Comparison of ENCODE assay signal across 10 cellular contexts in genomic region chr3:187166750-187167149, GRCh38. TPM values are rescaled to one million over a fixed set of nuclear protein-coding genes. Genes with fewer than 3 reads are reported as not detected.
"Had no signal": no experiment of that assay in that cellular context is flagged by ENCODE, and none has a peak within 500 bp of the region (broad histone marks: within the 10 kb centered on the region; RNA-seq: fewer than 3 reads in every experiment).

No MANE protein-coding gene starts in this region.

- H3K9me3 ChIP-seq: HAP-1 had no signal

- H3K36me3 ChIP-seq: HAP-1 had no signal

- ATAC-seq: HCT116 had no signal

- DNase-seq: GM23248, H7, HFFc6, IMR-90, KBM-7 had no signal

- H2AFZ ChIP-seq: GM23248 had no signal

- FAIRE-seq: HTR-8/SVneo had no signal

- H3K9me3 Mint-ChIP-seq: HFFc6 had no signal

- H3K4me3 ChIP-seq: GM23248, HAP-1 had no signal

- H3K4me3 Mint-ChIP-seq: HFFc6 had no signal

- H3K27ac Mint-ChIP-seq: HFFc6 had no signal

- H3K9ac ChIP-seq: GM23248, KMS-11 had no signal

- H3K27ac ChIP-seq: GM23248, KMS-11 had no signal

- H3K4me2 ChIP-seq: KMS-11 had no signal

- H3K4me1 ChIP-seq: HAP-1 had no signal

RNA-seq across cellular contexts. Expression of gene RPL39L, which starts 27.5 kb away (rescaled TPM):
- total RNA-seq: HT-29 had no signal

RNA-seq across cellular contexts. Expression of gene RTP1, which starts 30.5 kb away (rescaled TPM):
- total RNA-seq: GM23248, HFFc6, HT-29, IMR-90 had no signal
- polyA plus RNA-seq: GM23248, IMR-90 had no signal
